21 cellular contexts compared by ENCODE assay signal in the genomic region with DNA sequence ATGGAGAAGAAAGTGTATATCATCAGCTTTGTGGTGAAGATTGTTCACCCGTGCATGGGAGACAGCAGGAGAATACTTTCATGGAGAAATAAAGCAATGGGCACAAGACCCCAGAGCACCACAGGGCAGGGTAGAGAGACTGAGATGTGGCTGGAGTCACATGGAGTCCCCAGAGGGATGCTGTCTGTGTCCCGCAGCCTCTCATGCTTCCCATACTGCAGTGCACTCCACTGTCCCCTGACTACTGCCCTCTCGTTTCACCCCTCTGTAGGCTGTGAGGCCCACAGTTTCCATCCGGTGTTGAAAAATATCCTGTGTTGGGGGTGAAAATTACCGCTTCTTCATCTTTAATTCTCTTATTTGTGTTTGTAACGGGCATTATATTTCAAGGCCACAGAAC. TPM values are rescaled to one million over a fixed set of nuclear protein-coding genes. Genes with fewer than 3 reads are reported as not detected.
DNase-seq lines count a peak whose midpoint lies in the region; ATAC-seq and TF ChIP-seq lines count a peak whose summit lies in the region.
"Had no signal": no experiment of that assay in that cellular context is flagged by ENCODE, and none has a peak within 500 bp of the region (broad histone marks: within the 10 kb centered on the region; RNA-seq: fewer than 3 reads in every experiment).

No MANE protein-coding gene starts in this region.

- no peaks in the 10 kb centered on the region for H3K79me2 ChIP-seq in GM23338 (replicated peaks; ENCODE audit: insufficient read depth)

- ATAC-seq in GM23338: peak; percentile 39; the same call in 1 of the 3 replicates
- no peak for ATAC-seq in WTC11
- ATAC-seq: CD8-positive, alpha-beta T cell had no signal

- H3K9me2 ChIP-seq in GM23338 (ENCODE audit: insufficient read depth): peaks cover 13% of the 10 kb centered on the region; the same call in 1 of the 2 replicates

- peak overlapping the region; percentile 95 for H2AFZ ChIP-seq in GM23338
- H2AFZ ChIP-seq: GM23248 had no signal

- TF ChIP-seq CTCF in GM23338 (conservative IDR thresholded peaks at IDR 0.05; ENCODE audit: low read depth in 2 of 2): no peak
- TF ChIP-seq CTCF in WTC11 (IDR thresholded peaks at IDR 0.05): no peak
- TF ChIP-seq CTCF in neutrophil (IDR thresholded peaks at IDR 0.05): no peak

- H3K27ac Mint-ChIP-seq in GM23338 (no peak overlapping the region), WTC11 (peak overlapping the region; percentile 33; the same call in 1 of the 2 replicates)
- H3K27ac Mint-ChIP-seq: CD4-positive, CD25-positive, alpha-beta regulatory T cell; CD8-positive, alpha-beta T cell; HFFc6 had no signal

- H3K9me3 Mint-ChIP-seq in GM23338: no peaks in the 10 kb centered on the region
- H3K9me3 Mint-ChIP-seq in WTC11: peaks cover 6% of the 10 kb centered on the region
- H3K9me3 Mint-ChIP-seq: CD8-positive, alpha-beta T cell; HFFc6 had no signal

- H3K9ac ChIP-seq in BLaER1: no peak overlapping the region
- H3K9ac ChIP-seq: GM23248 had no signal

- H3K4me1 ChIP-seq in BLaER1 (peaks cover 100% of the 10 kb centered on the region), GM23338 (ENCODE audit: insufficient read depth) (peaks cover 38% of the 10 kb centered on the region), neutrophil (ENCODE audit: control insufficient read depth in 1 of 2, insufficient read depth in 1 of 2, low read depth in 1 of 2, low read length in 1 of 2) (peaks cover 45 to 65% of the 10 kb centered on the region in 2 experiments)
- H3K4me1 ChIP-seq: A549, BE2C, Caco-2, HAP-1 had no signal

- DNase-seq in GM23338 (ENCODE audit: low spot score): no peak
- DNase-seq in WTC11 (ENCODE audit: low spot score): no peak
- no peak for DNase-seq in NCI-H82 treated with DMSO at 0.1 percent for 48 hours (lab: John Stamatoyannopoulos, UW; ENCODE audit: unreplicated experiment)
- DNase-seq in NCI-H2081 (lab: John Stamatoyannopoulos, UW): no peak
- no peak for DNase-seq in activated CD4-positive, alpha-beta T cell treated with anti-CD3 and anti-CD28 coated beads for 48 hours
- DNase-seq: 8988T; ACHN; AML-193; BE2C; Caco-2; CD4-positive, CD25-positive, alpha-beta regulatory T cell; CD8-positive, alpha-beta T cell; DMS153; DND-41; GM23248; HFFc6 had no signal

- POLR2A ChIA-PET in WTC11 (lab: Charles Lee): no interaction called here

- H3K9me3 ChIP-seq in BLaER1: no peaks in the 10 kb centered on the region
- H3K9me3 ChIP-seq in neutrophil: no peaks in the 10 kb centered on the region
- H3K9me3 ChIP-seq: A549, BE2C, Caco-2, HAP-1 had no signal

- H4K20me1 ChIP-seq in BLaER1: no peaks in the 10 kb centered on the region
- H4K20me1 ChIP-seq in GM23338 (replicated peaks; ENCODE audit: insufficient read depth): no peaks in the 10 kb centered on the region

- peak overlapping the region; percentile 24; the same call in 1 of the 2 replicates for H3K27ac ChIP-seq in BLaER1
- 0 out of 2 replicates have a peak overlapping the region, but pooled peaks have one; percentile 60 for H3K27ac ChIP-seq in GM23338 (ENCODE audit: low read depth)
- peak overlapping the region; percentile 63 for H3K27ac ChIP-seq in neutrophil
- H3K27ac ChIP-seq: A549, C4-2B, GM23248 had no signal

- H3K36me3 Mint-ChIP-seq in GM23338 (ENCODE audit: low read depth) (no peaks in the 10 kb centered on the region), WTC11 (no peaks in the 10 kb centered on the region)
- H3K36me3 Mint-ChIP-seq: CD4-positive, CD25-positive, alpha-beta regulatory T cell; CD8-positive, alpha-beta T cell had no signal

- CTCF ChIA-PET in WTC11 (lab: Charles Lee): interaction anchor here (0.8 to 3.0 kb wide), 4 partner anchors 42 to 73 kb away, joined by 3 to 10 read pairs (median 5); partner anchors contain the start of gene PROKR2

- H3K4me1 Mint-ChIP-seq in GM23338 (peaks cover 37% of the 10 kb centered on the region), WTC11 (peaks cover 44% of the 10 kb centered on the region)
- H3K4me1 Mint-ChIP-seq: CD4-positive, CD25-positive, alpha-beta regulatory T cell had no signal

- H3K4me3 ChIP-seq in BLaER1: no peak overlapping the region
- H3K4me3 ChIP-seq in GM23338: no peak overlapping the region
- no peak overlapping the region for H3K4me3 ChIP-seq in neutrophil (ENCODE audit: low read depth in 1 of 2, low read length in 1 of 2)
- H3K4me3 ChIP-seq: A549, GM23248, HAP-1 had no signal

- H3K4me2 ChIP-seq in BLaER1 (peak overlapping the region; percentile 77), GM23338 (peak overlapping the region; percentile 71)
- H3K4me2 ChIP-seq: A549 had no signal

- 0 out of 3 replicates have a peak overlapping the region, but pooled peaks have one; percentile 16 for H3K4me3 Mint-ChIP-seq in GM23338
- peak overlapping the region; percentile 12; the same call in 1 of the 2 replicates for H3K4me3 Mint-ChIP-seq in WTC11
- H3K4me3 Mint-ChIP-seq: CD4-positive, CD25-positive, alpha-beta regulatory T cell; CD8-positive, alpha-beta T cell; HFFc6 had no signal

- H3K36me3 ChIP-seq in BLaER1 (no peaks in the 10 kb centered on the region), GM23338 (ENCODE audit: insufficient read depth) (no peaks in the 10 kb centered on the region), neutrophil (no peaks in the 10 kb centered on the region)
- H3K36me3 ChIP-seq: BE2C, HAP-1 had no signal

- no peaks in the 10 kb centered on the region for H3F3A ChIP-seq in GM23338 (replicated peaks; ENCODE audit: low read depth)

- H3K27me3 ChIP-seq in BLaER1: no peaks in the 10 kb centered on the region
- H3K27me3 ChIP-seq in GM23338 (ENCODE audit: insufficient read depth): no peaks in the 10 kb centered on the region
- H3K27me3 ChIP-seq in neutrophil: no peaks in the 10 kb centered on the region

- H3K27me3 Mint-ChIP-seq in GM23338 (ENCODE audit: insufficient read depth, low read depth, poor library complexity): peaks cover 4% of the 10 kb centered on the region
- no peaks in the 10 kb centered on the region for H3K27me3 Mint-ChIP-seq in WTC11 (ENCODE audit: low read depth)

TF ChIP-seq in GM23338, 12 proteins besides CTCF, POLR2A, EP300 and RAD21 (continues in another document):
- TF ChIP-seq CREB1 (CRISPR knock-in tag; IDR thresholded peaks at IDR 0.05; ENCODE audit: low read depth): no peak
- TF ChIP-seq STAT1 (IDR thresholded peaks at IDR 0.05; ENCODE audit: unreplicated experiment): no peak
- no peak for TF ChIP-seq REST (IDR thresholded peaks at IDR 0.05; ENCODE audit: unreplicated experiment)
- TF ChIP-seq EZH2 (IDR thresholded peaks at IDR 0.05; ENCODE audit: low read depth, unreplicated experiment): no peak

TF ChIP-seq in WTC11, 78 proteins besides CTCF, POLR2A, EP300 and RAD21 (continues in another document):
- TF ChIP-seq ZNF317 (CRISPR knock-in tag; IDR thresholded peaks at IDR 0.05; ENCODE audit: borderline replicate concordance, low read depth) (no peak), JUN (CRISPR knock-in tag; IDR thresholded peaks at IDR 0.05) (no peak), ZNF232 (CRISPR knock-in tag; IDR thresholded peaks at IDR 0.05) (no peak), ZNF121 (CRISPR knock-in tag; IDR thresholded peaks at IDR 0.05) (no peak), ESRRA (CRISPR knock-in tag; IDR thresholded peaks at IDR 0.05; ENCODE audit: borderline replicate concordance) (no peak), FOXK1 (CRISPR knock-in tag; IDR thresholded peaks at IDR 0.05) (no peak), SP1 (CRISPR knock-in tag; conservative IDR thresholded peaks at IDR 0.05) (no peak), PRDM15 (CRISPR knock-in tag; IDR thresholded peaks at IDR 0.05) (no peak)
- TF ChIP-seq, protein P1, sequence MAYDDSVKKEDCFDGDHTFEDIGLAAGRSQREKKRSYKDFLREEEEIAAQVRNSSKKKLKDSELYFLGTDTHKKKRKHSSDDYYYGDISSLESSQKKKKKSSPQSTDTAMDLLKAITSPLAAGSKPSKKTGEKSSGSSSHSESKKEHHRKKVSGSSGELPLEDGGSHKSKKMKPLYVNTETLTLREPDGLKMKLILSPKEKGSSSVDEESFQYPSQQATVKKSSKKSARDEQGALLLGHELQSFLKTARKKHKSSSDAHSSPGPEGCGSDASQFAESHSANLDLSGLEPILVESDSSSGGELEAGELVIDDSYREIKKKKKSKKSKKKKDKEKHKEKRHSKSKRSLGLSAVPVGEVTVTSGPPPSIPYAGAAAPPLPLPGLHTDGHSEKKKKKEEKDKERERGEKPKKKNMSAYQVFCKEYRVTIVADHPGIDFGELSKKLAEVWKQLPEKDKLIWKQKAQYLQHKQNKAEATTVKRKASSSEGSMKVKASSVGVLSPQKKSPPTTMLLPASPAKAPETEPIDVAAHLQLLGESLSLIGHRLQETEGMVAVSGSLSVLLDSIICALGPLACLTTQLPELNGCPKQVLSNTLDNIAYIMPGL (CRISPR knock-in tag; IDR thresholded peaks at IDR 0.05): no peak

RNA-seq across cellular contexts. Expression of gene PROKR2, which starts 51.9 kb away (rescaled TPM):
- total RNA-seq in GM23338 (2014; rRNA removed; shearing (Covaris generic)): 2.1 and 5.9 TPM in 2 replicates
- 1.8 and 1.9 TPM in 2 replicates for polyA plus RNA-seq in GM23338 (2016; fragmentation: Nextera tagmentation; extraction: Ambion mirVana)
- 1.5 to 2.6 TPM (median 2.0 TPM) in 3 replicates for total RNA-seq in WTC11 (2021)
- total RNA-seq: Caco-2; CD4-positive, CD25-positive, alpha-beta regulatory T cell; CD8-positive, alpha-beta T cell; GM23248; HFFc6 had no signal
- polyA plus RNA-seq: A549; CD4-positive, CD25-positive, alpha-beta regulatory T cell; GM23248 had no signal
